ENCODE assay signal across 9 cellular contexts in the genomic region with DNA sequence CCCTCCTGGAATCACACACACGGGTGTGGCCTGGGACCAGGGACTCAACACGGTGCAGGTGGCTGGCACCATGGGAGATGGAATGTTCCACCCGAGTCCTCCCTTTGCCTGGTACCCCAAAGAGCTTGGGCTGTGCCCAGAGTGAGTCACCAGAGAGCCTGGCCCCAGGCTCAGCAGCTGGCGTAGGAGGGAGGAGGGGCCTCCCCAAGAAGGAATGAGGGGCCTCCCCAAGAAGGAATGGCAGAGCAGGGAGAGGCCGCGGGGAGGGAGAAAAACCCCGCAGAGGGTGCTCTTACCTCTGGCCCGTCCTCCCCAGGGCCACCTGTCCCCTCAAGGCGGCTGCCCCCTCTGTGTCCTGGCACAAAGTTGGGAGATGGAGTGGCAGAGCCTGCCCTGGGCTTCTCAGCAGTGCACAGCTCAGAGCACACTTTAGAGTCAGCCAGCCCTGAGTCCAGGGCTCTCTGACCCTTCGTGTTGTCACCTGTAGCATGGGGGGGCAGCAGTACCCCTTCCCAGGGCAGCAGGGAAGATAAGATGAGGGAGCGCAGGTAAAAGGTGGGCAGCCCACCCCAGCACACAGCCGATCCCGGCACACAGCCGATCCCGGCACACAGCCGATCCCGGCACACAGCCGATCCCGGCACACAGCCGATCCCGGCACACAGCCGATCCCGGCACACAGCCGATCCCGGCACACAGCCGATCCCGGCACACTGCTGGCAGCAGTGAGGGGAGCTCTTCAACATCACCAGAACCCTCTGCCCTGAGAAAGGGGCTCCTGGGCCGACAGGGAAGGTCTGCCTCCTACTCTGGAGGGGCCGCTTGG. TPM values are rescaled to one million over a fixed set of nuclear protein-coding genes. Genes with fewer than 3 reads are reported as not detected.
DNase-seq lines count a peak whose midpoint lies in the region; ATAC-seq and TF ChIP-seq lines count a peak whose summit lies in the region.
"Had no signal": no experiment of that assay in that cellular context is flagged by ENCODE, and none has a peak within 500 bp of the region (broad histone marks: within the 10 kb centered on the region; RNA-seq: fewer than 3 reads in every experiment).

No MANE protein-coding gene starts in this region.

- no peaks in the 10 kb centered on the region for H3K36me3 Mint-ChIP-seq in WTC11

- no peaks in the 10 kb centered on the region for H3K27me3 ChIP-seq in left ventricle myocardium inferior (ENCODE audit: low read depth)
- H3K27me3 ChIP-seq in prostate gland (replicated peaks; ENCODE audit: insufficient read depth): no peaks in the 10 kb centered on the region

- peak overlapping the region; percentile 88 for H3K27ac ChIP-seq in left ventricle myocardium inferior (replicated peaks)
- H3K27ac ChIP-seq in temporal lobe (ENCODE audit: low read depth, low read length): peak overlapping the region; percentile 50
- H3K27ac ChIP-seq in prostate gland: no peak overlapping the region

- ATAC-seq in activated CD4-positive, CD25-positive, alpha-beta regulatory T cell treated with anti-CD3 and anti-CD28 coated beads, Interleukin-2, amount 50 U/mL, for 24 hours: no peak
- no peak for ATAC-seq in WTC11
- no peak for ATAC-seq in GM21723 (IDR thresholded peaks at IDR 0.05; ENCODE audit: unreplicated experiment)

- peaks cover 4% of the 10 kb centered on the region; the same call in 1 of the 2 replicates for H3K4me1 Mint-ChIP-seq in WTC11

- H3K4me3 ChIP-seq in left ventricle myocardium inferior: peak overlapping the region; percentile 60
- peak overlapping the region in 1 of 2 donors; percentile 2 for H3K4me3 ChIP-seq in prostate gland

- H3K27me3 Mint-ChIP-seq in WTC11 (ENCODE audit: low read depth): no peaks in the 10 kb centered on the region; the same call in 1 of the 2 replicates

- TF ChIP-seq CTCF in WTC11 (IDR thresholded peaks at IDR 0.05): no peak
- no peak for TF ChIP-seq CTCF in left ventricle myocardium inferior (IDR thresholded peaks at IDR 0.05; ENCODE audit: borderline replicate concordance)
- no peak for TF ChIP-seq CTCF in prostate gland (IDR thresholded peaks at IDR 0.05)

- POLR2A ChIA-PET in WTC11 (lab: Charles Lee): no interaction called here

- DNase-seq in activated CD4-positive, CD25-positive, alpha-beta regulatory T cell treated with anti-CD3 and anti-CD28 coated beads, Interleukin-2, amount 50 U/mL, for 72 hours: peak; percentile 41
- DNase-seq in WTC11 (ENCODE audit: low spot score) (no peak), left ventricle myocardium inferior (no peak), prostate gland (ENCODE audit: low spot score) (no peak), NCI-H1048 (lab: John Stamatoyannopoulos, UW) (no peak)
- DNase-seq: COR-L47 had no signal

- intact Hi-C loops in left ventricle myocardium inferior (cut with micrococcal nuclease) (no loop called here), prostate gland (cut with DNase I) (no loop called here)

- TF ChIP-seq POLR2A in prostate gland (IDR thresholded peaks at IDR 0.05): no peak

- CTCF ChIA-PET in WTC11 (lab: Charles Lee): interaction anchor here (1.1 to 3.4 kb wide), 6 partner anchors 9 to 179 kb away, joined by 3 to 46 read pairs (median 8); no protein-coding TSS in a partner anchor

- H3K4me3 Mint-ChIP-seq in WTC11: no peak overlapping the region

- no peaks in the 10 kb centered on the region for H3K9me3 Mint-ChIP-seq in WTC11

- no peak overlapping the region for H3K27ac Mint-ChIP-seq in WTC11

- no peaks in the 10 kb centered on the region for H3K36me3 ChIP-seq in left ventricle myocardium inferior
- H3K36me3 ChIP-seq in prostate gland: no peaks in the 10 kb centered on the region

- 44% methylated on average over 27 of the region's 29 CpGs for WGBS in prostate gland

- H3K4me1 ChIP-seq in left ventricle myocardium inferior (peaks cover 20% of the 10 kb centered on the region), prostate gland (replicated peaks) (no peaks in the 10 kb centered on the region)

- H3K9me3 ChIP-seq in left ventricle myocardium inferior (replicated peaks) (no peaks in the 10 kb centered on the region), prostate gland (no peaks in the 10 kb centered on the region)

TF ChIP-seq in WTC11, 78 proteins besides CTCF, POLR2A, EP300 and RAD21:
- TF ChIP-seq ZNF317 (CRISPR knock-in tag; IDR thresholded peaks at IDR 0.05; ENCODE audit: borderline replicate concordance, low read depth): no peak
- TF ChIP-seq, protein P1, sequence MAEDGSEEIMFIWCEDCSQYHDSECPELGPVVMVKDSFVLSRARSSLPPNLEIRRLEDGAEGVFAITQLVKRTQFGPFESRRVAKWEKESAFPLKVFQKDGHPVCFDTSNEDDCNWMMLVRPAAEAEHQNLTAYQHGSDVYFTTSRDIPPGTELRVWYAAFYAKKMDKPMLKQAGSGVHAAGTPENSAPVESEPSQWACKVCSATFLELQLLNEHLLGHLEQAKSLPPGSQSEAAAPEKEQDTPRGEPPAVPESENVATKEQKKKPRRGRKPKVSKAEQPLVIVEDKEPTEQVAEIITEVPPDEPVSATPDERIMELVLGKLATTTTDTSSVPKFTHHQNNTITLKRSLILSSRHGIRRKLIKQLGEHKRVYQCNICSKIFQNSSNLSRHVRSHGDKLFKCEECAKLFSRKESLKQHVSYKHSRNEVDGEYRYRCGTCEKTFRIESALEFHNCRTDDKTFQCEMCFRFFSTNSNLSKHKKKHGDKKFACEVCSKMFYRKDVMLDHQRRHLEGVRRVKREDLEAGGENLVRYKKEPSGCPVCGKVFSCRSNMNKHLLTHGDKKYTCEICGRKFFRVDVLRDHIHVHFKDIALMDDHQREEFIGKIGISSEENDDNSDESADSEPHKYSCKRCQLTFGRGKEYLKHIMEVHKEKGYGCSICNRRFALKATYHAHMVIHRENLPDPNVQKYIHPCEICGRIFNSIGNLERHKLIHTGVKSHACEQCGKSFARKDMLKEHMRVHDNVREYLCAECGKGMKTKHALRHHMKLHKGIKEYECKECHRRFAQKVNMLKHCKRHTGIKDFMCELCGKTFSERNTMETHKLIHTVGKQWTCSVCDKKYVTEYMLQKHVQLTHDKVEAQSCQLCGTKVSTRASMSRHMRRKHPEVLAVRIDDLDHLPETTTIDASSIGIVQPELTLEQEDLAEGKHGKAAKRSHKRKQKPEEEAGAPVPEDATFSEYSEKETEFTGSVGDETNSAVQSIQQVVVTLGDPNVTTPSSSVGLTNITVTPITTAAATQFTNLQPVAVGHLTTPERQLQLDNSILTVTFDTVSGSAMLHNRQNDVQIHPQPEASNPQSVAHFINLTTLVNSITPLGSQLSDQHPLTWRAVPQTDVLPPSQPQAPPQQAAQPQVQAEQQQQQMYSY (CRISPR knock-in tag; IDR thresholded peaks at IDR 0.05): peak; percentile 77

RNA-seq across cellular contexts. Expression of a gene that starts 20.2 kb away (rescaled TPM):
- 9.3 to 10.3 TPM (median 9.6 TPM) in 3 replicates for total RNA-seq in WTC11 (2021)
- 31.0 TPM for total RNA-seq in left ventricle myocardium inferior
- 9.1 TPM for total RNA-seq in temporal lobe
- 1 to 10 TPM; 2.0 to 5.5 TPM for total RNA-seq in prostate gland

RNA-seq across cellular contexts. Expression of a gene that starts 33.3 kb away (rescaled TPM):
- 10.6 to 16.8 TPM (median 12.0 TPM) in 3 replicates for total RNA-seq in WTC11 (2021)
- total RNA-seq in left ventricle myocardium inferior: 3.7 TPM
- total RNA-seq in temporal lobe: 6.9 TPM
- 10 to 100 TPM; 11.4 to 32.2 TPM for total RNA-seq in prostate gland

Comparison
In these comparisons a context has a peak if more than half of its experiments do, and no peak if none do; other contexts are left out.
1. H3K27ac ChIP-seq: peak in left ventricle myocardium inferior (single experiment) and temporal lobe (single experiment); none in prostate gland (0 of 2).